8 cellular contexts compared by ENCODE assay signal in the genomic region with DNA sequence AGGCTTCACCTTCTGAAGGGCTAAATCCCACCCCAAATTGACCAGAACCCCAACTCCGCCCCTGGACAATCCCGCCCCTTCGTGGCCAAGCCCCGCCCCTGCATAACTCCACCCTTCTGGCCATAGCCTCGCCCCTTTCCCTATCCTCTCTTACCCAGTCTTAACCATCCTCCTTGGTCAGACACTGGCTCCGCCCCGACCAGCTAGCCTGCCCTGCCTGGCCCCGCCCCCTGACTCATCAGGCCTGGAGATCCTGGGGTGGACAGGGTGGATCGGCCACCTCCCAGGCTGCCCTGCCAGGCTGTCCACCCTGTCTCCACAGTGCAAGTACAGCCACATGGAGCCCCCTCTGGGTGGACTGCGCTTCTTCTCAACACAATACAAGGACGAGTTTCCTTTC. TPM values are rescaled to one million over a fixed set of nuclear protein-coding genes. Genes with fewer than 3 reads are reported as not detected.
DNase-seq lines count a peak whose midpoint lies in the region; ATAC-seq and TF ChIP-seq lines count a peak whose summit lies in the region.

No MANE protein-coding gene starts in this region.

- peak; percentile 62 for DNase-seq in DMS 273 (lab: John Stamatoyannopoulos, UW; ENCODE audit: unreplicated experiment)
- DNase-seq in DMS 273 treated with DMSO at 0.1 percent for 48 hours (lab: John Stamatoyannopoulos, UW): no peak
- peak; percentile 43 for DNase-seq in NCI-H2196 treated with DMSO at 0.1 percent for 48 hours (lab: John Stamatoyannopoulos, UW; ENCODE audit: unreplicated experiment)
- DNase-seq in body of pancreas: peak; percentile 63 to 77 (median 70)
- DNase-seq in lung (ENCODE audit: low spot score): peak; percentile 87
- no peak for DNase-seq in NCI-H1694 treated with DMSO at 0.1 percent for 48 hours (lab: John Stamatoyannopoulos, UW)
- DNase-seq in GF-D8 (lab: John Stamatoyannopoulos, UW): no peak

- no peaks in the 10 kb centered on the region for H3K27me3 ChIP-seq in body of pancreas
- H3K27me3 ChIP-seq in lung (ENCODE audit: control insufficient read depth, insufficient read depth): no peaks in the 10 kb centered on the region

- no peak for ATAC-seq in body of pancreas
- peak; percentile 50 for ATAC-seq in lung (ENCODE audit: insufficient read depth, low FRiP score)
- ATAC-seq in GM19351 (IDR thresholded peaks at IDR 0.05; ENCODE audit: unreplicated experiment): no peak

- H3K4me3 ChIP-seq in body of pancreas: no peak overlapping the region
- no peak overlapping the region for H3K4me3 ChIP-seq in lung

- intact Hi-C loops in body of pancreas (cut with DNase I): no loop called here

- WGBS in body of pancreas, 2 donors: 39 to 41% methylated on average over 11 of the region's 11 CpGs
- 43 to 51% methylated on average over 11 of the region's 11 CpGs for WGBS in lung, 2 donors

- H3K27ac ChIP-seq in body of pancreas: no peak overlapping the region
- H3K27ac ChIP-seq in lung (ENCODE audit: low read depth in 1 of 2, low read length in 1 of 2): no peak overlapping the region

- H3K9me3 ChIP-seq in body of pancreas (no peaks in the 10 kb centered on the region), lung (ENCODE audit: control insufficient read depth in 2 of 2, insufficient read depth in 1 of 2, low read length in 1 of 2) (no peaks in the 10 kb centered on the region)

- peaks cover 10% of the 10 kb centered on the region for H3K4me1 ChIP-seq in body of pancreas
- peaks cover 0 to 10% of the 10 kb centered on the region in 2 donors for H3K4me1 ChIP-seq in lung (ENCODE audit: control insufficient read depth in 2 of 2, insufficient read depth in 2 of 2, low read length in 2 of 2)

- TF ChIP-seq POLR2A in body of pancreas (IDR thresholded peaks at IDR 0.05): no peak

- no peaks in the 10 kb centered on the region for H3K36me3 ChIP-seq in body of pancreas (replicated peaks in 1 of 2; ENCODE audit: insufficient read depth in 1 of 2, low read depth in 2 of 2)
- H3K36me3 ChIP-seq in lung (ENCODE audit: control insufficient read depth in 2 of 2, insufficient read depth in 2 of 2, low read length in 2 of 2): no peaks in the 10 kb centered on the region

- TF ChIP-seq CTCF in body of pancreas (IDR thresholded peaks at IDR 0.05) (no peak), lung (IDR thresholded peaks at IDR 0.05; ENCODE audit: control extremely low read depth, extremely low read depth) (no peak)

RNA-seq across cellular contexts. Expression of a gene that starts 8.0 kb away (rescaled TPM):
- total RNA-seq in body of pancreas: 10 to 100 TPM; 40.2 to 93.6 TPM
- total RNA-seq in lung: 10 to 100 TPM; 25.2 to 44.1 TPM
- polyA plus RNA-seq in lung: 10 to 100 TPM; 24.2 to 71.8 TPM

RNA-seq across cellular contexts. Expression of a gene that starts 14.5 kb away (rescaled TPM):
- total RNA-seq in body of pancreas (10 to 100 TPM; 10.6 to 11.9 TPM), lung (10 to 100 TPM; 11.6 to 65.3 TPM)
- polyA plus RNA-seq in lung: 10 to 100 TPM; 54.4 to 68.1 TPM

RNA-seq across cellular contexts. Expression of a gene that starts 19.0 kb away (rescaled TPM):
- total RNA-seq in body of pancreas: 1 to 10 TPM; 3.9 to 7.6 TPM
- total RNA-seq in lung: 10 to 100 TPM in 1 of 2 donors, 1 to 10 TPM in 1; 4.1 to 10.3 TPM
- polyA plus RNA-seq in lung: 10 to 100 TPM in 1 of 2 donors, 1 to 10 TPM in 1; 4.7 to 11.1 TPM

RNA-seq across cellular contexts. Expression of a gene that starts 27.6 kb away (rescaled TPM):
- total RNA-seq in body of pancreas: 10 to 100 TPM; 43.8 to 52.1 TPM
- total RNA-seq in lung: 100 to 1,000 TPM in 1 of 2 donors, 10 to 100 TPM in 1; 41.8 to 267 TPM
- polyA plus RNA-seq in lung: 100 to 1,000 TPM in 1 of 2 donors, 10 to 100 TPM in 1; 89.9 to 154 TPM

Comparison
In these comparisons a context has a peak if more than half of its experiments do, and no peak if none do; other contexts are left out.
1. DNase-seq: peak in DMS 273 (single experiment), NCI-H2196 treated with DMSO at 0.1 percent for 48 hours (single experiment), body of pancreas (4 of 4) and lung (single experiment); none in DMS 273 treated with DMSO at 0.1 percent for 48 hours (single experiment), NCI-H1694 treated with DMSO at 0.1 percent for 48 hours (single experiment) and GF-D8 (single experiment).